Comparison of ENCODE assay signal across 1 cellular context in the genomic region with DNA sequence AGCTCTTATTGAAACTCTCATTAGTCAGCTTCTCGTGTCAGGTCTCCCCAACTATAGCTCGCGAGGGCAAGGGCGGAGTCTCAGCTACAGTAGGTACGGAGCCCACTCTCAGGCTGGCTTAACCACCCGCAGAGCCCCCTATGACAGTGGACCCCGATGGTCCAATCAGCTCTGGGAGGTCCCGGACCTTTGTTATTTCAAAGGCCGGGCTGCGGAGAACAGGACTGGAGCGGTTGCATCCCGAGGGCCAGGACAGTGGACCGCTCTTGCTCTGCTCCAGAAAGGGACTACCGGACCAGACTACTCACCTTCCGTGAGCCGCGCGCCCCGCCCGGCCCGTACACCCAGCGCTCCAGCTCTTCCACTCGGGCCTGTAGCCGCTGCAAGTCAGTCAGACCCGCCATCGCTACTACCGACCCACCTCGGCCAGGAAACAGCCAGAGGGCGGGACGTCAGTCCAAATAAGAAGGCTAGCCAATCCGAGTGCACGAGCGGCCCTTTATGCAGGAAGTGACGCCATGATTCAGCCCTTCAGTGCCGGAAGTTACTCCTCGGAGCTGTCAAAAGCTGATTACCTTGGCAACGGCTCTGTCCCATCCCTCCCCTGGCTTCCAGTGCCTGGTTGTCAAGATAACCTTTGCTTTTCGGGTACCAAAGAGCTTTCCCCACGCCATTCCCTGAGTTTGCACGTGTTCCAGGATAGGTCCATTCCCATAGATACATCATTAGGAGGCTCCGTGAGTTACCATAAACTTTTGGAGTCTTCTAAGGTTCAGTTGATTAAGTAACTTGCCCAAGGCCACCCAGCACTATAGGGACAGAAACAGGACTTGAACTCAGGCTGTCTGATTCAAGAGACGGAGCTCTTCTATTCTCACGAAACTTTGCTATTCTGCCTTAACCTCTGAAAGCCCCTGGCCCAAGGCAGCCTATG.
TF ChIP-seq lines count a peak whose summit lies in the region.

A gene (minus strand): TSS at position 435 of the 934 bp plus-strand sequence. CDS start 31 bp downstream, at position 404.

TF ChIP-seq in K562, 482 proteins besides CTCF, POLR2A, EP300 and RAD21 (continued from another document and continues in another):
- TF ChIP-seq FOXJ3 (CRISPR knock-in tag; IDR thresholded peaks at IDR 0.05), result no peak
- TF ChIP-seq, protein P1, sequence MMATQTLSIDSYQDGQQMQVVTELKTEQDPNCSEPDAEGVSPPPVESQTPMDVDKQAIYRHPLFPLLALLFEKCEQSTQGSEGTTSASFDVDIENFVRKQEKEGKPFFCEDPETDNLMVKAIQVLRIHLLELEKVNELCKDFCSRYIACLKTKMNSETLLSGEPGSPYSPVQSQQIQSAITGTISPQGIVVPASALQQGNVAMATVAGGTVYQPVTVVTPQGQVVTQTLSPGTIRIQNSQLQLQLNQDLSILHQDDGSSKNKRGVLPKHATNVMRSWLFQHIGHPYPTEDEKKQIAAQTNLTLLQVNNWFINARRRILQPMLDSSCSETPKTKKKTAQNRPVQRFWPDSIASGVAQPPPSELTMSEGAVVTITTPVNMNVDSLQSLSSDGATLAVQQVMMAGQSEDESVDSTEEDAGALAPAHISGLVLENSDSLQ (IDR thresholded peaks at IDR 0.05), result peak; percentile 97
- TF ChIP-seq EHMT2 (IDR thresholded peaks at IDR 0.05), result peak; percentile 86
- TF ChIP-seq POLR2G (IDR thresholded peaks at IDR 0.05; ENCODE audit: low read depth, low read length), result peak; percentile 85
- TF ChIP-seq, protein P2, sequence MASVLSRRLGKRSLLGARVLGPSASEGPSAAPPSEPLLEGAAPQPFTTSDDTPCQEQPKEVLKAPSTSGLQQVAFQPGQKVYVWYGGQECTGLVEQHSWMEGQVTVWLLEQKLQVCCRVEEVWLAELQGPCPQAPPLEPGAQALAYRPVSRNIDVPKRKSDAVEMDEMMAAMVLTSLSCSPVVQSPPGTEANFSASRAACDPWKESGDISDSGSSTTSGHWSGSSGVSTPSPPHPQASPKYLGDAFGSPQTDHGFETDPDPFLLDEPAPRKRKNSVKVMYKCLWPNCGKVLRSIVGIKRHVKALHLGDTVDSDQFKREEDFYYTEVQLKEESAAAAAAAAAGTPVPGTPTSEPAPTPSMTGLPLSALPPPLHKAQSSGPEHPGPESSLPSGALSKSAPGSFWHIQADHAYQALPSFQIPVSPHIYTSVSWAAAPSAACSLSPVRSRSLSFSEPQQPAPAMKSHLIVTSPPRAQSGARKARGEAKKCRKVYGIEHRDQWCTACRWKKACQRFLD (CRISPR knock-in tag; IDR thresholded peaks at IDR 0.05), result no peak
- no peak for TF ChIP-seq SRSF3 (IDR thresholded peaks at IDR 0.05; ENCODE audit: insufficient read depth, low read length)
- TF ChIP-seq SIN3B (IDR thresholded peaks at IDR 0.05; ENCODE audit: low read depth), result peak; percentile 50; the same call in 1 of the 2 replicates
- no peak for TF ChIP-seq ZC3H11A (IDR thresholded peaks at IDR 0.05; ENCODE audit: low read depth, low read length)
- TF ChIP-seq, protein P3, sequence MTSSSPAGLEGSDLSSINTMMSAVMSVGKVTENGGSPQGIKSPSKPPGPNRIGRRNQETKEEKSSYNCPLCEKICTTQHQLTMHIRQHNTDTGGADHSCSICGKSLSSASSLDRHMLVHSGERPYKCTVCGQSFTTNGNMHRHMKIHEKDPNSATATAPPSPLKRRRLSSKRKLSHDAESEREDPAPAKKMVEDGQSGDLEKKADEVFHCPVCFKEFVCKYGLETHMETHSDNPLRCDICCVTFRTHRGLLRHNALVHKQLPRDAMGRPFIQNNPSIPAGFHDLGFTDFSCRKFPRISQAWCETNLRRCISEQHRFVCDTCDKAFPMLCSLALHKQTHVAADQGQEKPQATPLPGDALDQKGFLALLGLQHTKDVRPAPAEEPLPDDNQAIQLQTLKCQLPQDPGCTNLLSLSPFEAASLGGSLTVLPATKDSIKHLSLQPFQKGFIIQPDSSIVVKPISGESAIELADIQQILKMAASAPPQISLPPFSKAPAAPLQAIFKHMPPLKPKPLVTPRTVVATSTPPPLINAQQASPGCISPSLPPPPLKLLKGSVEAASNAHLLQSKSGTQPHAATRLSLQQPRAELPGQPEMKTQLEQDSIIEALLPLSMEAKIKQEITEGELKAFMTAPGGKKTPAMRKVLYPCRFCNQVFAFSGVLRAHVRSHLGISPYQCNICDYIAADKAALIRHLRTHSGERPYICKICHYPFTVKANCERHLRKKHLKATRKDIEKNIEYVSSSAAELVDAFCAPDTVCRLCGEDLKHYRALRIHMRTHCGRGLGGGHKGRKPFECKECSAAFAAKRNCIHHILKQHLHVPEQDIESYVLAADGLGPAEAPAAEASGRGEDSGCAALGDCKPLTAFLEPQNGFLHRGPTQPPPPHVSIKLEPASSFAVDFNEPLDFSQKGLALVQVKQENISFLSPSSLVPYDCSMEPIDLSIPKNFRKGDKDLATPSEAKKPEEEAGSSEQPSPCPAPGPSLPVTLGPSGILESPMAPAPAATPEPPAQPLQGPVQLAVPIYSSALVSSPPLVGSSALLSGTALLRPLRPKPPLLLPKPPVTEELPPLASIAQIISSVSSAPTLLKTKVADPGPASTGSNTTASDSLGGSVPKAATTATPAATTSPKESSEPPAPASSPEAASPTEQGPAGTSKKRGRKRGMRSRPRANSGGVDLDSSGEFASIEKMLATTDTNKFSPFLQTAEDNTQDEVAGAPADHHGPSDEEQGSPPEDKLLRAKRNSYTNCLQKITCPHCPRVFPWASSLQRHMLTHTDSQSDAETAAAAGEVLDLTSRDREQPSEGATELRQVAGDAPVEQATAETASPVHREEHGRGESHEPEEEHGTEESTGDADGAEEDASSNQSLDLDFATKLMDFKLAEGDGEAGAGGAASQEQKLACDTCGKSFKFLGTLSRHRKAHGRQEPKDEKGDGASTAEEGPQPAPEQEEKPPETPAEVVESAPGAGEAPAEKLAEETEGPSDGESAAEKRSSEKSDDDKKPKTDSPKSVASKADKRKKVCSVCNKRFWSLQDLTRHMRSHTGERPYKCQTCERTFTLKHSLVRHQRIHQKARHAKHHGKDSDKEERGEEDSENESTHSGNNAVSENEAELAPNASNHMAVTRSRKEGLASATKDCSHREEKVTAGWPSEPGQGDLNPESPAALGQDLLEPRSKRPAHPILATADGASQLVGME (CRISPR knock-in tag; IDR thresholded peaks at IDR 0.05), result no peak
- TF ChIP-seq ZFX (CRISPR knock-in tag; IDR thresholded peaks at IDR 0.05), result peak; percentile 75
- TF ChIP-seq CAMTA2 (CRISPR knock-in tag; conservative IDR thresholded peaks at IDR 0.05), result no peak
- TF ChIP-seq NFIC (IDR thresholded peaks at IDR 0.05), result no peak
- peak; percentile 95 for TF ChIP-seq GABPA (tag; conservative IDR thresholded peaks at IDR 0.05; ENCODE audit: low read depth)
- no peak for TF ChIP-seq ZNF134 (CRISPR knock-in tag; conservative IDR thresholded peaks at IDR 0.05)
- no peak for TF ChIP-seq ZNF354B (CRISPR knock-in tag; IDR thresholded peaks at IDR 0.05)
- TF ChIP-seq NEUROD1 (IDR thresholded peaks at IDR 0.05; ENCODE audit: borderline replicate concordance, low read depth, low read length, partially characterized antibody), result no peak
- TF ChIP-seq CBFB (CRISPR knock-in tag; IDR thresholded peaks at IDR 0.05), result no peak
- TF ChIP-seq ILK (tag; IDR thresholded peaks at IDR 0.05; ENCODE audit: borderline replicate concordance, low read depth), result no peak
- no peak for TF ChIP-seq BRD9 (IDR thresholded peaks at IDR 0.05; ENCODE audit: low read depth, partially characterized antibody)
- TF ChIP-seq ZNF830 (CRISPR knock-in tag; IDR thresholded peaks at IDR 0.05), result no peak
- TF ChIP-seq, protein P4, sequence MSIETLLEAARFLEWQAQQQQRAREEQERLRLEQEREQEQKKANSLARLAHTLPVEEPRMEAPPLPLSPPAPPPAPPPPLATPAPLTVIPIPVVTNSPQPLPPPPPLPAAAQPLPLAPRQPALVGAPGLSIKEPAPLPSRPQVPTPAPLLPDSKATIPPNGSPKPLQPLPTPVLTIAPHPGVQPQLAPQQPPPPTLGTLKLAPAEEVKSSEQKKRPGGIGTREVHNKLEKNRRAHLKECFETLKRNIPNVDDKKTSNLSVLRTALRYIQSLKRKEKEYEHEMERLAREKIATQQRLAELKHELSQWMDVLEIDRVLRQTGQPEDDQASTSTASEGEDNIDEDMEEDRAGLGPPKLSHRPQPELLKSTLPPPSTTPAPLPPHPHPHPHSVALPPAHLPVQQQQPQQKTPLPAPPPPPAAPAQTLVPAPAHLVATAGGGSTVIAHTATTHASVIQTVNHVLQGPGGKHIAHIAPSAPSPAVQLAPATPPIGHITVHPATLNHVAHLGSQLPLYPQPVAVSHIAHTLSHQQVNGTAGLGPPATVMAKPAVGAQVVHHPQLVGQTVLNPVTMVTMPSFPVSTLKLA (conservative IDR thresholded peaks at IDR 0.05), result 0 out of 4 replicates have a peak, but pooled peaks of 1 of the 2 experiments have one; percentile 55
- no peak for TF ChIP-seq EGR1 (conservative IDR thresholded peaks at IDR 0.05)
- TF ChIP-seq PRMT5 (CRISPR knock-in tag; IDR thresholded peaks at IDR 0.05), result no peak
- no peak for TF ChIP-seq ARNT (IDR thresholded peaks at IDR 0.05)
- TF ChIP-seq LCOR (CRISPR knock-in tag; IDR thresholded peaks at IDR 0.05), result peak; percentile 62; the same call in 1 of the 2 replicates
- TF ChIP-seq PHB2 (IDR thresholded peaks at IDR 0.05; ENCODE audit: low read depth), result no peak
- TF ChIP-seq CHD2 (IDR thresholded peaks at IDR 0.05; ENCODE audit: low read depth, low read length), result no peak
- TF ChIP-seq ZFP1 (CRISPR knock-in tag; IDR thresholded peaks at IDR 0.05), result no peak
- no peak for TF ChIP-seq BDP1 (IDR thresholded peaks at IDR 0.05; ENCODE audit: insufficient read depth, insufficient read length)
- no peak for TF ChIP-seq SPI1 (IDR thresholded peaks at IDR 0.05; ENCODE audit: borderline replicate concordance, low read depth, low read length)
- no peak for TF ChIP-seq TFAM (CRISPR knock-in tag; conservative IDR thresholded peaks at IDR 0.05)
- no peak for TF ChIP-seq RHOXF2B (CRISPR knock-in tag; conservative IDR thresholded peaks at IDR 0.05)
- TF ChIP-seq, protein P5, sequence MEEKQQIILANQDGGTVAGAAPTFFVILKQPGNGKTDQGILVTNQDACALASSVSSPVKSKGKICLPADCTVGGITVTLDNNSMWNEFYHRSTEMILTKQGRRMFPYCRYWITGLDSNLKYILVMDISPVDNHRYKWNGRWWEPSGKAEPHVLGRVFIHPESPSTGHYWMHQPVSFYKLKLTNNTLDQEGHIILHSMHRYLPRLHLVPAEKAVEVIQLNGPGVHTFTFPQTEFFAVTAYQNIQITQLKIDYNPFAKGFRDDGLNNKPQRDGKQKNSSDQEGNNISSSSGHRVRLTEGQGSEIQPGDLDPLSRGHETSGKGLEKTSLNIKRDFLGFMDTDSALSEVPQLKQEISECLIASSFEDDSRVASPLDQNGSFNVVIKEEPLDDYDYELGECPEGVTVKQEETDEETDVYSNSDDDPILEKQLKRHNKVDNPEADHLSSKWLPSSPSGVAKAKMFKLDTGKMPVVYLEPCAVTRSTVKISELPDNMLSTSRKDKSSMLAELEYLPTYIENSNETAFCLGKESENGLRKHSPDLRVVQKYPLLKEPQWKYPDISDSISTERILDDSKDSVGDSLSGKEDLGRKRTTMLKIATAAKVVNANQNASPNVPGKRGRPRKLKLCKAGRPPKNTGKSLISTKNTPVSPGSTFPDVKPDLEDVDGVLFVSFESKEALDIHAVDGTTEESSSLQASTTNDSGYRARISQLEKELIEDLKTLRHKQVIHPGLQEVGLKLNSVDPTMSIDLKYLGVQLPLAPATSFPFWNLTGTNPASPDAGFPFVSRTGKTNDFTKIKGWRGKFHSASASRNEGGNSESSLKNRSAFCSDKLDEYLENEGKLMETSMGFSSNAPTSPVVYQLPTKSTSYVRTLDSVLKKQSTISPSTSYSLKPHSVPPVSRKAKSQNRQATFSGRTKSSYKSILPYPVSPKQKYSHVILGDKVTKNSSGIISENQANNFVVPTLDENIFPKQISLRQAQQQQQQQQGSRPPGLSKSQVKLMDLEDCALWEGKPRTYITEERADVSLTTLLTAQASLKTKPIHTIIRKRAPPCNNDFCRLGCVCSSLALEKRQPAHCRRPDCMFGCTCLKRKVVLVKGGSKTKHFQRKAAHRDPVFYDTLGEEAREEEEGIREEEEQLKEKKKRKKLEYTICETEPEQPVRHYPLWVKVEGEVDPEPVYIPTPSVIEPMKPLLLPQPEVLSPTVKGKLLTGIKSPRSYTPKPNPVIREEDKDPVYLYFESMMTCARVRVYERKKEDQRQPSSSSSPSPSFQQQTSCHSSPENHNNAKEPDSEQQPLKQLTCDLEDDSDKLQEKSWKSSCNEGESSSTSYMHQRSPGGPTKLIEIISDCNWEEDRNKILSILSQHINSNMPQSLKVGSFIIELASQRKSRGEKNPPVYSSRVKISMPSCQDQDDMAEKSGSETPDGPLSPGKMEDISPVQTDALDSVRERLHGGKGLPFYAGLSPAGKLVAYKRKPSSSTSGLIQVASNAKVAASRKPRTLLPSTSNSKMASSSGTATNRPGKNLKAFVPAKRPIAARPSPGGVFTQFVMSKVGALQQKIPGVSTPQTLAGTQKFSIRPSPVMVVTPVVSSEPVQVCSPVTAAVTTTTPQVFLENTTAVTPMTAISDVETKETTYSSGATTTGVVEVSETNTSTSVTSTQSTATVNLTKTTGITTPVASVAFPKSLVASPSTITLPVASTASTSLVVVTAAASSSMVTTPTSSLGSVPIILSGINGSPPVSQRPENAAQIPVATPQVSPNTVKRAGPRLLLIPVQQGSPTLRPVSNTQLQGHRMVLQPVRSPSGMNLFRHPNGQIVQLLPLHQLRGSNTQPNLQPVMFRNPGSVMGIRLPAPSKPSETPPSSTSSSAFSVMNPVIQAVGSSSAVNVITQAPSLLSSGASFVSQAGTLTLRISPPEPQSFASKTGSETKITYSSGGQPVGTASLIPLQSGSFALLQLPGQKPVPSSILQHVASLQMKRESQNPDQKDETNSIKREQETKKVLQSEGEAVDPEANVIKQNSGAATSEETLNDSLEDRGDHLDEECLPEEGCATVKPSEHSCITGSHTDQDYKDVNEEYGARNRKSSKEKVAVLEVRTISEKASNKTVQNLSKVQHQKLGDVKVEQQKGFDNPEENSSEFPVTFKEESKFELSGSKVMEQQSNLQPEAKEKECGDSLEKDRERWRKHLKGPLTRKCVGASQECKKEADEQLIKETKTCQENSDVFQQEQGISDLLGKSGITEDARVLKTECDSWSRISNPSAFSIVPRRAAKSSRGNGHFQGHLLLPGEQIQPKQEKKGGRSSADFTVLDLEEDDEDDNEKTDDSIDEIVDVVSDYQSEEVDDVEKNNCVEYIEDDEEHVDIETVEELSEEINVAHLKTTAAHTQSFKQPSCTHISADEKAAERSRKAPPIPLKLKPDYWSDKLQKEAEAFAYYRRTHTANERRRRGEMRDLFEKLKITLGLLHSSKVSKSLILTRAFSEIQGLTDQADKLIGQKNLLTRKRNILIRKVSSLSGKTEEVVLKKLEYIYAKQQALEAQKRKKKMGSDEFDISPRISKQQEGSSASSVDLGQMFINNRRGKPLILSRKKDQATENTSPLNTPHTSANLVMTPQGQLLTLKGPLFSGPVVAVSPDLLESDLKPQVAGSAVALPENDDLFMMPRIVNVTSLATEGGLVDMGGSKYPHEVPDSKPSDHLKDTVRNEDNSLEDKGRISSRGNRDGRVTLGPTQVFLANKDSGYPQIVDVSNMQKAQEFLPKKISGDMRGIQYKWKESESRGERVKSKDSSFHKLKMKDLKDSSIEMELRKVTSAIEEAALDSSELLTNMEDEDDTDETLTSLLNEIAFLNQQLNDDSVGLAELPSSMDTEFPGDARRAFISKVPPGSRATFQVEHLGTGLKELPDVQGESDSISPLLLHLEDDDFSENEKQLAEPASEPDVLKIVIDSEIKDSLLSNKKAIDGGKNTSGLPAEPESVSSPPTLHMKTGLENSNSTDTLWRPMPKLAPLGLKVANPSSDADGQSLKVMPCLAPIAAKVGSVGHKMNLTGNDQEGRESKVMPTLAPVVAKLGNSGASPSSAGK (IDR thresholded peaks at IDR 0.05), result no peak
